ENCODE assay signal across 8 cellular contexts in the genomic region with DNA sequence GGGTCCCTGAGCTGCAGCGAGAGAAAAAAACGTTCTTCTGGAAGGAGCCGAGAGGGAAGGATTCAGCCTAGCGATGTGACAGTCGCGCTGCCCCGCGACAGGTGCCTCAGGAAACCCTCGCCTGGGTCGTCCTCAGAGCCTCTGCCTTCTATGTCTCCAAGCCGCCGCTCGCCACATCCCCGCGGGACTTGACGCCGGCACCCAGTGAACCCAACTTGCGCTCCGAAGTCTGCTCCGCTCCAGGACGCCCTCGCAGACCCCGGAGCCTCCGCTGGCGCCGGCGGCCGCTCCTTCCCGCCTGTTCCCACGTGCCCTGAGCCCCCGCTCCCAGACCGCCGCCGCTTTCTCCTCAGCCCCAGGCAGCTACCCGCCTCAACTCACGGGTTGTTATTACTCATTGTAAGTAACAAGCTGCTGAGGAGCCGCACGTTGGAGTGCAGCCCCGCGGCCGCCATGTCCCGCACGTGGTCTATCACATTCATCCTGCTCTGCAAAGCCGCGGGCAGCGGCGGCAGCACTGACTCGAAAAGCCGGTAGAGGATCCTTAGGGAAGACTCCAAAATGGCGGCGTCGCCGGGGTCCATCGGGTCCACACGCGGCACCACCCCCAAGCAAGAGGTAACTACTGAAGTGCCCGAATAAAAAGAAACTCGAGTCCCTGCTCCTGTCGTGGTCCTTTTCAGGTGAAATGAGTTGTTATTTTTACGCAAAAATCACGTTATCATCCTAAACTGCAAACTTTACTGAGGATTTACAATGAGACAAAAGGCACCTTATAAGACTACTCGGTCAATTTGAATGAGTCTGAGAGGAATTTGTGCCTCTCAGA. TPM values are rescaled to one million over a fixed set of nuclear protein-coding genes. Genes with fewer than 3 reads are reported as not detected.
DNase-seq lines count a peak whose midpoint lies in the region; ATAC-seq lines count a peak whose summit lies in the region.

A gene with protein sequence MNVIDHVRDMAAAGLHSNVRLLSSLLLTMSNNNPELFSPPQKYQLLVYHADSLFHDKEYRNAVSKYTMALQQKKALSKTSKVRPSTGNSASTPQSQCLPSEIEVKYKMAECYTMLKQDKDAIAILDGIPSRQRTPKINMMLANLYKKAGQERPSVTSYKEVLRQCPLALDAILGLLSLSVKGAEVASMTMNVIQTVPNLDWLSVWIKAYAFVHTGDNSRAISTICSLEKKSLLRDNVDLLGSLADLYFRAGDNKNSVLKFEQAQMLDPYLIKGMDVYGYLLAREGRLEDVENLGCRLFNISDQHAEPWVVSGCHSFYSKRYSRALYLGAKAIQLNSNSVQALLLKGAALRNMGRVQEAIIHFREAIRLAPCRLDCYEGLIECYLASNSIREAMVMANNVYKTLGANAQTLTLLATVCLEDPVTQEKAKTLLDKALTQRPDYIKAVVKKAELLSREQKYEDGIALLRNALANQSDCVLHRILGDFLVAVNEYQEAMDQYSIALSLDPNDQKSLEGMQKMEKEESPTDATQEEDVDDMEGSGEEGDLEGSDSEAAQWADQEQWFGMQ (minus strand): TSS at position 563 of the 829 bp plus-strand sequence. CDS start 81 bp downstream, at position 482.

- no peak within 1 kb of the TSS for H2BK15ac ChIP-seq in mesendoderm (replicated peaks; ENCODE audit: low read depth)

- ATAC-seq in GM19452 (IDR thresholded peaks at IDR 0.05; ENCODE audit: unreplicated experiment), result peak; percentile 69
- peak; percentile 93 for ATAC-seq in activated CD8-positive, alpha-beta memory T cell treated with anti-CD3 and anti-CD28 coated beads, Interleukin-2, amount 10 ng/mL, durations not matched to agents 7 days and 5 days

- H3K27me3 ChIP-seq in BLaER1, result no peaks in the 10 kb centered on the region
- no peaks in the 10 kb centered on the region for H3K27me3 ChIP-seq in HUES48 (ENCODE audit: control insufficient read depth, insufficient read depth, low read length)
- H3K27me3 ChIP-seq in NT2/D1 (ENCODE audit: insufficient read depth, insufficient read length), result no peaks in the 10 kb centered on the region
- no peaks in the 10 kb centered on the region for H3K27me3 ChIP-seq in endocrine pancreas (ENCODE audit: control insufficient read depth, insufficient read depth, low read length)
- no peaks in the 10 kb centered on the region for H3K27me3 ChIP-seq in mesendoderm (ENCODE audit: insufficient read depth, low read length, poor library complexity)

- WGBS in mesendoderm (ENCODE audit: extremely low coverage, insufficient coverage, low lambda C conversion rate), result no CpG with 5 or more reads among the region's 62 CpGs

- H3K27ac Mint-ChIP-seq in activated CD8-positive, alpha-beta memory T cell treated with anti-CD3 and anti-CD28 coated beads, Interleukin-2, amount 10 ng/mL, durations not matched to agents 7 days and 5 days, result peak within 1 kb of the TSS; percentile 99

- H3K18ac ChIP-seq in mesendoderm (ENCODE audit: low read length), result peak within 1 kb of the TSS; percentile 75

- H3K56ac ChIP-seq in mesendoderm (ENCODE audit: low read length), result peak within 1 kb of the TSS; percentile 92

- H3K4me3 Mint-ChIP-seq in activated CD8-positive, alpha-beta memory T cell treated with anti-CD3 and anti-CD28 coated beads, Interleukin-2, amount 10 ng/mL, durations not matched to agents 7 days and 5 days, result peak within 1 kb of the TSS; percentile 100

- H3K23ac ChIP-seq in mesendoderm (ENCODE audit: low read length), result peak within 1 kb of the TSS; percentile 59

- DNase-seq in NT2/D1 (ENCODE audit: low read depth, low spot score) (peak; percentile 77), mesendoderm (peak; percentile 96)
- DNase-seq in activated CD8-positive, alpha-beta memory T cell treated with anti-CD3 and anti-CD28 coated beads, Interleukin-2, amount 10 ng/mL, durations not matched to agents 7 days and 5 days, result peak; percentile 90
- DNase-seq in stimulated activated CD8-positive, alpha-beta memory T cell treated with anti-CD3 and anti-CD28 coated beads, Interleukin-12 subunit alpha, Interleukin-12 subunit beta, amount 100 ng/mL, for 4 hours (ENCODE audit: low read depth), result peak; percentile 70

- peak within 1 kb of the TSS; percentile 93 for H3K4ac ChIP-seq in mesendoderm (ENCODE audit: low read depth, low read length)

- H3K4me3 ChIP-seq in BLaER1 (peak within 1 kb of the TSS; percentile 93), HUES48 (ENCODE audit: low read depth, low read length) (peak within 1 kb of the TSS; percentile 81), NT2/D1 (ENCODE audit: insufficient read length, low read depth) (peak within 1 kb of the TSS; percentile 94), endocrine pancreas (ENCODE audit: control insufficient read depth, insufficient read depth, low read length) (peak within 1 kb of the TSS; percentile 74), mesendoderm (ENCODE audit: low read length) (peak within 1 kb of the TSS; percentile 87)

- no peaks in the 10 kb centered on the region for H3K27me3 Mint-ChIP-seq in activated CD8-positive, alpha-beta memory T cell treated with anti-CD3 and anti-CD28 coated beads, Interleukin-2, amount 10 ng/mL, durations not matched to agents 7 days and 5 days

- peaks cover 20% of the 10 kb centered on the region for H4K20me1 ChIP-seq in BLaER1

- H3K4me2 ChIP-seq in BLaER1, result peak within 1 kb of the TSS; percentile 92
- H3K4me2 ChIP-seq in mesendoderm (ENCODE audit: low read length), result peak within 1 kb of the TSS; percentile 69

- no peaks in the 10 kb centered on the region for H3K9me3 Mint-ChIP-seq in activated CD8-positive, alpha-beta memory T cell treated with anti-CD3 and anti-CD28 coated beads, Interleukin-2, amount 10 ng/mL, durations not matched to agents 7 days and 5 days (ENCODE audit: low read depth)

- H3K79me2 ChIP-seq in mesendoderm (ENCODE audit: control insufficient read depth, insufficient read depth, low read length), result peaks cover 36% of the 10 kb centered on the region

- H3K9me3 ChIP-seq in BLaER1 (no peaks in the 10 kb centered on the region), HUES48 (ENCODE audit: control insufficient read depth, insufficient read depth, low read length) (no peaks in the 10 kb centered on the region), NT2/D1 (ENCODE audit: insufficient read depth, low read length) (no peaks in the 10 kb centered on the region), endocrine pancreas (ENCODE audit: control insufficient read depth, low read length) (no peaks in the 10 kb centered on the region)

- peak within 1 kb of the TSS; percentile 99 for H3K27ac ChIP-seq in BLaER1
- peak within 1 kb of the TSS; percentile 98 for H3K27ac ChIP-seq in HUES48 (ENCODE audit: low read depth, low read length)
- H3K27ac ChIP-seq in mesendoderm (ENCODE audit: low read depth, low read length), result peak within 1 kb of the TSS; percentile 75

- peak within 1 kb of the TSS; percentile 91 for H4K8ac ChIP-seq in mesendoderm (ENCODE audit: low read depth, low read length)

- peaks cover 35% of the 10 kb centered on the region for H3K36me3 ChIP-seq in BLaER1
- H3K36me3 ChIP-seq in HUES48 (ENCODE audit: control insufficient read depth, insufficient read depth, low read length), result peaks cover 26% of the 10 kb centered on the region
- peaks cover 26% of the 10 kb centered on the region for H3K36me3 ChIP-seq in NT2/D1 (ENCODE audit: insufficient read depth, insufficient read length, low read length)
- H3K36me3 ChIP-seq in endocrine pancreas (ENCODE audit: control insufficient read depth, insufficient read depth, low read length), result no peaks in the 10 kb centered on the region
- no peaks in the 10 kb centered on the region for H3K36me3 ChIP-seq in mesendoderm (ENCODE audit: control insufficient read depth, insufficient read depth, low read length)

- H3K4me1 ChIP-seq in BLaER1 (peaks cover 19% of the 10 kb centered on the region), HUES48 (ENCODE audit: control insufficient read depth, insufficient read depth, low read length) (peaks cover 6% of the 10 kb centered on the region), NT2/D1 (ENCODE audit: insufficient read depth, insufficient read length) (no peaks in the 10 kb centered on the region), endocrine pancreas (ENCODE audit: control insufficient read depth, insufficient read depth, low read length) (no peaks in the 10 kb centered on the region), mesendoderm (ENCODE audit: control insufficient read depth, low read depth, low read length) (no peaks in the 10 kb centered on the region)

- H2AK5ac ChIP-seq in mesendoderm (ENCODE audit: low read length), result no peak within 1 kb of the TSS

- peaks cover 6% of the 10 kb centered on the region for H3K79me1 ChIP-seq in mesendoderm (ENCODE audit: low read length)

- H2BK5ac ChIP-seq in mesendoderm (ENCODE audit: low read length), result peak within 1 kb of the TSS; percentile 16

- H3K4me1 Mint-ChIP-seq in activated CD8-positive, alpha-beta memory T cell treated with anti-CD3 and anti-CD28 coated beads, Interleukin-2, amount 10 ng/mL, durations not matched to agents 7 days and 5 days, result peaks cover 26% of the 10 kb centered on the region

- no peak within 1 kb of the TSS for H4K5ac ChIP-seq in mesendoderm (ENCODE audit: low read length)

- H2BK120ac ChIP-seq in mesendoderm (ENCODE audit: low read depth, low read length), result no peak within 1 kb of the TSS

- peak within 1 kb of the TSS; percentile 97 for H3K9ac ChIP-seq in BLaER1
- peak within 1 kb of the TSS; percentile 98 for H3K9ac ChIP-seq in HUES48 (ENCODE audit: low read depth, low read length)
- peak within 1 kb of the TSS; percentile 97 for H3K9ac ChIP-seq in NT2/D1 (ENCODE audit: insufficient read length, low read depth)
- peak within 1 kb of the TSS; percentile 96 for H3K9ac ChIP-seq in endocrine pancreas (ENCODE audit: control insufficient read depth, insufficient read depth, low read length)
- H3K9ac ChIP-seq in mesendoderm (ENCODE audit: low read length), result peak within 1 kb of the TSS; percentile 85

- H3K36me3 Mint-ChIP-seq in activated CD8-positive, alpha-beta memory T cell treated with anti-CD3 and anti-CD28 coated beads, Interleukin-2, amount 10 ng/mL, durations not matched to agents 7 days and 5 days, result peaks cover 17% of the 10 kb centered on the region

- CTCF ChIA-PET in activated CD8-positive, alpha-beta memory T cell treated with anti-CD3 and anti-CD28 coated beads, Interleukin-2, amount 10 ng/mL, durations not matched to agents 7 days and 5 days (lab: Charles Lee), result interaction anchor here (1.0 to 3.8 kb wide), 2 partner anchors 28 to 45 kb away, joined by 3 to 18 read pairs; no protein-coding TSS in a partner anchor

RNA-seq across cellular contexts. Expression of the gene that starts here (rescaled TPM):
- 10 to 100 TPM; 55.3 to 74.9 TPM for total RNA-seq in activated CD8-positive, alpha-beta memory T cell treated with anti-CD3 and anti-CD28 coated beads, Interleukin-2, amount 10 ng/mL, durations not matched to agents 7 days and 5 days
- polyA plus RNA-seq in mesendoderm (2013, experiment 1 of 2), result 48.4 TPM
- 46.4 TPM for polyA plus RNA-seq in mesendoderm (2013, experiment 2 of 2)

Comparison
In these comparisons a context has a peak if more than half of its experiments do, and no peak if none do; other contexts are left out.
1. Peak in every context shown above with its lines: DNase-seq, ATAC-seq, H3K4me3 ChIP-seq and H3K27ac ChIP-seq.